ENCODE assay signal across 14 cellular contexts in the genomic region with DNA sequence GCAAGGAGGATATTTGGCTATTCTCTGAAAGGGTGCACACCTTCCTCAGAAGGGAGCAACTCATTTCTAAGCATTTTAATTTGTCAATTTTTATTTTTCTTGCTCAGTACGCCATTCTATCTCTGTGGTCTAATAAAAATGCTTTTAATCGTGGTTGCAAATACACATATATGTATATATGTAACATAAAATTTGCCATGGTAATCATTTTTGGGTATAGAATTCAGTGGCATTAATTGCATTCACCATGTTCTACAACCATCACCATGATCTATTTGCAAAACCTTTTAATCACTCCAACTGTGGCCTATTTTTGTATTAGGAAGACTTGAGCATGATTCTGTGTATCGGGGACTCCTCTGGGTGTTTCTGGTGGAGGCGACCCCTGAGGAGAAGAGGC.
A peak's percentile ranks its signal among the peaks of the same experiment; 100 is the strongest.
DNase-seq lines count a peak whose midpoint lies in the region; ATAC-seq and TF ChIP-seq lines count a peak whose summit lies in the region.
"Had no signal": no experiment of that assay in that cellular context is flagged by ENCODE, and none has a peak within 500 bp of the region (broad histone marks: within the 10 kb centered on the region; RNA-seq: fewer than 3 reads in every experiment).

No MANE protein-coding gene starts in this region.

- H3K4me1 Mint-ChIP-seq in nephron, result peaks cover 8% of the 10 kb centered on the region
- no peaks in the 10 kb centered on the region for H3K4me1 Mint-ChIP-seq in activated naive CD8-positive, alpha-beta T cell treated with anti-CD3 and anti-CD28 coated beads for 36 hours
- H3K4me1 Mint-ChIP-seq: B cell had no signal

- intact Hi-C loops in stomach (cut with DNase I; ENCODE audit: low total_unique reads), result no loop called here

- H3K9me3 ChIP-seq in HUES48 (ENCODE audit: control insufficient read depth, insufficient read depth, low read length) (no peaks in the 10 kb centered on the region), stomach (peaks cover 0 to 5% (median 0%) of the 10 kb centered on the region in 4 donors)
- H3K9me3 ChIP-seq: MG63 had no signal

- no peak for TF ChIP-seq EP300 in stomach (IDR thresholded peaks at IDR 0.05)

- no peak for ATAC-seq in HG03159 (IDR thresholded peaks at IDR 0.05; ENCODE audit: unreplicated experiment)

- TF ChIP-seq CTCF in nephron (IDR thresholded peaks at IDR 0.05; ENCODE audit: unreplicated experiment in 3 of 3) (no peak), stomach (IDR thresholded peaks at IDR 0.05) (no peak)

- H3K9me3 Mint-ChIP-seq in nephron, result peaks cover 8% of the 10 kb centered on the region
- peaks cover 4% of the 10 kb centered on the region for H3K9me3 Mint-ChIP-seq in activated naive CD8-positive, alpha-beta T cell treated with anti-CD3 and anti-CD28 coated beads for 36 hours

- H3K27ac ChIP-seq in HUES48 (ENCODE audit: low read depth, low read length), result peak overlapping the region; percentile 2
- peak overlapping the region in 4 of 5 donors; percentile 6 to 61 (median 42) for H3K27ac ChIP-seq in stomach

- H3K36me3 ChIP-seq in HUES48 (ENCODE audit: control insufficient read depth, insufficient read depth, low read length) (no peaks in the 10 kb centered on the region), stomach (no peaks in the 10 kb centered on the region)
- H3K36me3 ChIP-seq: MG63 had no signal

- TF ChIP-seq POLR2A in stomach (IDR thresholded peaks at IDR 0.05), result no peak

- H3K27me3 ChIP-seq in HUES48 (ENCODE audit: control insufficient read depth, insufficient read depth, low read length) (no peaks in the 10 kb centered on the region), stomach (no peaks in the 10 kb centered on the region)
- H3K27me3 ChIP-seq: MG63 had no signal

- H3K4me3 Mint-ChIP-seq in nephron, result no peak overlapping the region
- no peak overlapping the region for H3K4me3 Mint-ChIP-seq in activated naive CD8-positive, alpha-beta T cell treated with anti-CD3 and anti-CD28 coated beads for 36 hours
- H3K4me3 Mint-ChIP-seq: B cell had no signal

- DNase-seq in NCI-H1694 treated with DMSO at 0.1 percent for 48 hours (lab: John Stamatoyannopoulos, UW) (peak; percentile 68), NCI-H1694 (lab: John Stamatoyannopoulos, UW) (no peak), stomach (no peak), NCI-H2029 (lab: John Stamatoyannopoulos, UW) (no peak)
- DNase-seq in activated naive CD8-positive, alpha-beta T cell treated with anti-CD3 and anti-CD28 coated beads for 36 hours, result no peak
- DNase-seq: GOT3, HCEC 1CT, MG63, NCI-H2171 treated with DMSO at 0.1 percent for 48 hours, Right ventricle myocardium superior had no signal

- peak overlapping the region; percentile 82 to 88 (median 86) for H3K27ac Mint-ChIP-seq in nephron
- no peak overlapping the region for H3K27ac Mint-ChIP-seq in activated naive CD8-positive, alpha-beta T cell treated with anti-CD3 and anti-CD28 coated beads for 36 hours
- H3K27ac Mint-ChIP-seq: B cell had no signal

- H3K36me3 Mint-ChIP-seq in nephron (ENCODE audit: low read depth), result no peaks in the 10 kb centered on the region
- H3K36me3 Mint-ChIP-seq in activated naive CD8-positive, alpha-beta T cell treated with anti-CD3 and anti-CD28 coated beads for 36 hours, result no peaks in the 10 kb centered on the region

- H3K4me1 ChIP-seq in HUES48 (ENCODE audit: control insufficient read depth, insufficient read depth, low read length), result no peaks in the 10 kb centered on the region
- H3K4me1 ChIP-seq in stomach, result peaks cover 0 to 20% (median 15%) of the 10 kb centered on the region in 4 donors

- H3K4me3 ChIP-seq in HUES48 (ENCODE audit: low read depth, low read length), result no peak overlapping the region
- H3K4me3 ChIP-seq in stomach, result no peak overlapping the region
- H3K4me3 ChIP-seq: MG63 had no signal

- H3K27me3 Mint-ChIP-seq in nephron (ENCODE audit: low read depth), result peaks cover 6% of the 10 kb centered on the region
- no peaks in the 10 kb centered on the region for H3K27me3 Mint-ChIP-seq in activated naive CD8-positive, alpha-beta T cell treated with anti-CD3 and anti-CD28 coated beads for 36 hours

- 49 to 64% (median 50%) methylated on average over 4 of the region's 4 CpGs for WGBS in stomach, 5 donors

- H3K9ac ChIP-seq in HUES48 (ENCODE audit: low read depth, low read length), result no peak overlapping the region
